ENCODE assay signal across 9 cellular contexts in the genomic region with DNA sequence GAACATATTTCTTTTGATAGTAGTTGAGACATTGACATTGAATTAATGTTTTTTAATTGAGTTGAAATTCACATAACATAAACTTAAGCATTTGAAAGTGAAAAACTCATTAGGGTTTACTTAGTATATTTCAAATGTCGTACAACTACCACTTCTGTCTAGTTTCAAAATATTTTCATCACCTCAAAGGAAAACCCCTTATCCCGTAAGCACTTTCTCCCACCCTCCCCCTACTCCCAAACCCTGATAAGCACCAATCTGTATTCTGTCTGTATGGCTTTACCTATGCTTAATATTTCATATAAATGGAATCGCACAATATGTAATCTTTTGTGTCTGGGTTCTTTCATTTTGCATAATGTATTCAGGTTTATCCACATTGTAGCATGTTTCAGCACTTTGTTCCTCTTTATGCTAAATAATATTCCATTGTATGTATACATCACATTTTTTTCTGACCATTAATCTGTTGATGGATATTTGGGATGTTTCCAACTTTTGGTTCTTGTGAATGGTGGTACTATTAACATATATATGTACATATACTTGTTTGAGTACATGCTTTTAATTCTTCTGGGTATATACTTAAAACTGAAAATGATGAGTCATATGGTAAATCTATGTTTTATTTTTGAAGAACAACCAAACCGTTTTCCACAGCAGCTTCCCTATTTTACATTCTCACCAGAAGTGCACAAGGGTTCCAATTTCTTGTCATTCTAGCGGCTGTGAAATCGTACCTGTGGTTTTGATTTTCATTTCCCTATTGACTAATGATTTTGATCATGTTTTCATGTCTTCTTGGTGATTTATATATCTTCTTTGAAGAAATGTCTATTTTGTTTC. TPM values are rescaled to one million over a fixed set of nuclear protein-coding genes. Genes with fewer than 3 reads are reported as not detected.
DNase-seq lines count a peak whose midpoint lies in the region; ATAC-seq, FAIRE-seq and TF ChIP-seq lines count a peak whose summit lies in the region.
"Had no signal": no experiment of that assay in that cellular context is flagged by ENCODE, and none has a peak within 500 bp of the region (broad histone marks: within the 10 kb centered on the region; RNA-seq: fewer than 3 reads in every experiment).

No MANE protein-coding gene starts in this region.

- peaks cover 0 to 1% of the 10 kb centered on the region in 2 donors for H3K36me3 Mint-ChIP-seq in activated T-cell treated with anti-CD3 and anti-CD28 coated beads, Interleukin-2, amount 50 U/mL, for 72 hours (ENCODE audit: insufficient read depth in 2 of 2)

- FAIRE-seq in frontal cortex (lab: Jason Lieb, UNC), result no peak

- H3K27ac ChIP-seq in HL-60 (replicated peaks), result peak overlapping the region; percentile 64

- DNase-seq in activated T-cell treated with anti-CD3 and anti-CD28 coated beads, Interleukin-2, amount 50 U/mL, for 72 hours, result peak in 1 of 2 donors; percentile 12
- no peak for DNase-seq in activated T-cell treated with anti-CD3 and anti-CD28 coated beads, Interleukin-2, amount 50 U/mL, for 48 hours
- DNase-seq in HL-60 (ENCODE audit: low read depth in 1 of 2, low spot score in 1 of 2), result peak in 1 of 2 experiments; percentile 49
- no peak for DNase-seq in stimulated activated naive CD8-positive, alpha-beta T cell treated with anti-CD3 and anti-CD28 coated beads, Interleukin-15, Interleukin-2, amounts not matched to agents 100 U/mL and 50 U/mL, for 24 hours
- DNase-seq in frontal cortex (ENCODE audit: low spot score in 2 of 2), result no peak
- no peak for DNase-seq in OCI-M2 (lab: John Stamatoyannopoulos, UW; ENCODE audit: unreplicated experiment)
- no peak for DNase-seq in GM13977 (ENCODE audit: low spot score)
- DNase-seq: stimulated activated CD4-positive, alpha-beta T cell treated with anti-CD3 and anti-CD28 coated beads, Interleukin-4, amount 100 ng/mL, for 1 hour had no signal

- H3K27me3 Mint-ChIP-seq in activated T-cell treated with anti-CD3 and anti-CD28 coated beads, Interleukin-2, amount 50 U/mL, for 72 hours (ENCODE audit: low read depth), result peaks cover 30% of the 10 kb centered on the region

- TF ChIP-seq CTCF in HL-60 (IDR thresholded peaks at IDR 0.05; ENCODE audit: insufficient read depth, low read length) (no peak), GM13977 (IDR thresholded peaks at IDR 0.05; ENCODE audit: extremely low read depth, insufficient read depth, missing control alignments) (no peak)

- in situ Hi-C loops in GM13977 (cut with MboI; ENCODE audit: low pct_unique_long_range_greater_than_20kb, low sequenced_read_pairs, unreplicated experiment), result no loop called here

- peak overlapping the region; percentile 3 to 59 for H3K4me3 Mint-ChIP-seq in activated T-cell treated with anti-CD3 and anti-CD28 coated beads, Interleukin-2, amount 50 U/mL, for 72 hours

- ATAC-seq in activated T-cell treated with anti-CD3 and anti-CD28 coated beads, Interleukin-2, amount 50 U/mL, for 72 hours (replicated peaks in 1 of 2), result peak; percentile 76 to 81
- ATAC-seq in HG02798 (IDR thresholded peaks at IDR 0.05; ENCODE audit: poor library complexity, unreplicated experiment), result peak; percentile 65
- peak; percentile 36 for ATAC-seq in stimulated activated naive CD8-positive, alpha-beta T cell treated with anti-CD3 and anti-CD28 coated beads, Interleukin-15, Interleukin-2, amounts not matched to agents 100 U/mL and 50 U/mL, for 24 hours

- no peak overlapping the region for H3K4me3 ChIP-seq in HL-60 (replicated peaks; ENCODE audit: insufficient read depth, low read length)

- H3K4me1 Mint-ChIP-seq in activated T-cell treated with anti-CD3 and anti-CD28 coated beads, Interleukin-2, amount 50 U/mL, for 72 hours (ENCODE audit: low read depth), result peaks cover 49% of the 10 kb centered on the region

- H3K27me3 ChIP-seq in HL-60 (ENCODE audit: insufficient read depth, poor library complexity, severe bottlenecking), result no peaks in the 10 kb centered on the region

- no peak overlapping the region for H3K27ac Mint-ChIP-seq in activated T-cell treated with anti-CD3 and anti-CD28 coated beads, Interleukin-2, amount 50 U/mL, for 72 hours

- H3K9me3 Mint-ChIP-seq in activated T-cell treated with anti-CD3 and anti-CD28 coated beads, Interleukin-2, amount 50 U/mL, for 72 hours, result peaks cover 0 to 2% of the 10 kb centered on the region in 2 donors

RNA-seq across cellular contexts. Expression of gene STARD3NL, which starts 6.3 kb away (rescaled TPM):
- 10 to 100 TPM; 25.8 to 26.7 TPM for total RNA-seq in activated T-cell treated with anti-CD3 and anti-CD28 coated beads, Interleukin-2, amount 50 U/mL, for 72 hours
- 104 TPM for total RNA-seq in frontal cortex
